Comparison of ENCODE assay signal across 1 cellular context in the genomic region with DNA sequence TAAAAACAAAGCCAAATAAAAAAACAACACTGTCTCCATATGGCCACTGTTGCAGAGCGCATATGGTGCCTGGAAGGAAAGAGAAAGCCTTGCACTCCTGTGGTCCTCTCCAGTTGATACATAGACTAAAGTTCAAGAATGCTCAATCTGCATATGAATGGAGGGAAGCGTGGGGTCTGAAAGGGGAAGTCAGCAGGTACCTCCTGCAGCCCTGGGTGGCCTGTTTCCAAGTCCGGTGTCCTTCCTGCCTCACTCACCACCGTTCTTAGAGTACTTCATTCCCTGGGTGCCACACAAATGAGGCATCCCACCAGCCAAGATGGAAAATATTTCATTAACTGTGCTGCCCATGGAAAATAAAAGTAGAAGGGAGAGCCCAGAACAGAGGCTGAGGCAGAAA.
TF ChIP-seq lines count a peak whose summit lies in the region.

No MANE protein-coding gene starts in this region.

TF ChIP-seq in WTC11, 78 proteins besides CTCF, POLR2A, EP300 and RAD21 (continued from another document and continues in another):
- TF ChIP-seq, protein P1, sequence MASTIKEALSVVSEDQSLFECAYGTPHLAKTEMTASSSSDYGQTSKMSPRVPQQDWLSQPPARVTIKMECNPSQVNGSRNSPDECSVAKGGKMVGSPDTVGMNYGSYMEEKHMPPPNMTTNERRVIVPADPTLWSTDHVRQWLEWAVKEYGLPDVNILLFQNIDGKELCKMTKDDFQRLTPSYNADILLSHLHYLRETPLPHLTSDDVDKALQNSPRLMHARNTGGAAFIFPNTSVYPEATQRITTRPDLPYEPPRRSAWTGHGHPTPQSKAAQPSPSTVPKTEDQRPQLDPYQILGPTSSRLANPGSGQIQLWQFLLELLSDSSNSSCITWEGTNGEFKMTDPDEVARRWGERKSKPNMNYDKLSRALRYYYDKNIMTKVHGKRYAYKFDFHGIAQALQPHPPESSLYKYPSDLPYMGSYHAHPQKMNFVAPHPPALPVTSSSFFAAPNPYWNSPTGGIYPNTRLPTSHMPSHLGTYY (CRISPR knock-in tag; IDR thresholded peaks at IDR 0.05): no peak
- TF ChIP-seq, protein P2, sequence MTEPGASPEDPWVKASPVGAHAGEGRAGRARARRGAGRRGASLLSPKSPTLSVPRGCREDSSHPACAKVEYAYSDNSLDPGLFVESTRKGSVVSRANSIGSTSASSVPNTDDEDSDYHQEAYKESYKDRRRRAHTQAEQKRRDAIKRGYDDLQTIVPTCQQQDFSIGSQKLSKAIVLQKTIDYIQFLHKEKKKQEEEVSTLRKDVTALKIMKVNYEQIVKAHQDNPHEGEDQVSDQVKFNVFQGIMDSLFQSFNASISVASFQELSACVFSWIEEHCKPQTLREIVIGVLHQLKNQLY (CRISPR knock-in tag; IDR thresholded peaks at IDR 0.05): no peak
- TF ChIP-seq MXD4 (CRISPR knock-in tag; IDR thresholded peaks at IDR 0.05; ENCODE audit: borderline replicate concordance) (no peak), ZNF219 (CRISPR knock-in tag; IDR thresholded peaks at IDR 0.05; ENCODE audit: borderline replicate concordance) (no peak), CBFB (CRISPR knock-in tag; IDR thresholded peaks at IDR 0.05; ENCODE audit: low read depth) (0 out of 2 replicates have a peak, but pooled peaks have one; percentile 52), NR3C1 (CRISPR knock-in tag; conservative IDR thresholded peaks at IDR 0.05; ENCODE audit: low read depth) (no peak), ETV6 (CRISPR knock-in tag; IDR thresholded peaks at IDR 0.05) (peak; percentile 54; the same call in 1 of the 2 replicates), TEAD4 (CRISPR knock-in tag; IDR thresholded peaks at IDR 0.05) (no peak), SMAD3 (CRISPR knock-in tag; IDR thresholded peaks at IDR 0.05; ENCODE audit: borderline replicate concordance) (no peak), ATF1 (CRISPR knock-in tag; IDR thresholded peaks at IDR 0.05) (no peak), NFE2L1 (CRISPR knock-in tag; IDR thresholded peaks at IDR 0.05) (peak; percentile 68), ZNF317 (CRISPR knock-in tag; IDR thresholded peaks at IDR 0.05; ENCODE audit: borderline replicate concordance, low read depth) (no peak), GTF2I (CRISPR knock-in tag; conservative IDR thresholded peaks at IDR 0.05) (no peak), ZNF671 (CRISPR knock-in tag; IDR thresholded peaks at IDR 0.05) (no peak), CREM (CRISPR knock-in tag; IDR thresholded peaks at IDR 0.05) (no peak), HMGA2 (CRISPR knock-in tag; IDR thresholded peaks at IDR 0.05) (no peak), TCF7 (CRISPR knock-in tag; IDR thresholded peaks at IDR 0.05; ENCODE audit: low read depth) (no peak), GRHL2 (CRISPR knock-in tag; IDR thresholded peaks at IDR 0.05; ENCODE audit: insufficient replicate concordance, severe bottlenecking) (no peak), RELA (CRISPR knock-in tag; IDR thresholded peaks at IDR 0.05; ENCODE audit: borderline replicate concordance) (no peak), SOX15 (CRISPR knock-in tag; IDR thresholded peaks at IDR 0.05) (no peak), EMX1 (CRISPR knock-in tag; IDR thresholded peaks at IDR 0.05) (0 out of 2 replicates have a peak, but pooled peaks have one; percentile 17), FOXK1 (CRISPR knock-in tag; IDR thresholded peaks at IDR 0.05) (no peak; the same call in 1 of the 2 replicates), ELF4 (CRISPR knock-in tag; IDR thresholded peaks at IDR 0.05; ENCODE audit: low read depth) (no peak), JUN (CRISPR knock-in tag; IDR thresholded peaks at IDR 0.05) (no peak), ZNF138 (CRISPR knock-in tag; conservative IDR thresholded peaks at IDR 0.05) (no peak), MYBL2 (CRISPR knock-in tag; IDR thresholded peaks at IDR 0.05) (0 out of 2 replicates have a peak, but pooled peaks have one; percentile 32), ESRRA (CRISPR knock-in tag; IDR thresholded peaks at IDR 0.05; ENCODE audit: borderline replicate concordance) (no peak)
- TF ChIP-seq, protein P3, sequence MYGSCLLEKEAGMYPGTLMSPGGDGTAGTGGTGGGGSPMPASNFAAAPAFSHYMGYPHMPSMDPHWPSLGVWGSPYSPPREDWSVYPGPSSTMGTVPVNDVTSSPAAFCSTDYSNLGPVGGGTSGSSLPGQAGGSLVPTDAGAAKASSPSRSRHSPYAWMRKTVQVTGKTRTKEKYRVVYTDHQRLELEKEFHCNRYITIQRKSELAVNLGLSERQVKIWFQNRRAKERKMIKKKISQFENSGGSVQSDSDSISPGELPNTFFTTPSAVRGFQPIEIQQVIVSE (CRISPR knock-in tag; IDR thresholded peaks at IDR 0.05; ENCODE audit: borderline replicate concordance): no peak
- TF ChIP-seq, protein P4, sequence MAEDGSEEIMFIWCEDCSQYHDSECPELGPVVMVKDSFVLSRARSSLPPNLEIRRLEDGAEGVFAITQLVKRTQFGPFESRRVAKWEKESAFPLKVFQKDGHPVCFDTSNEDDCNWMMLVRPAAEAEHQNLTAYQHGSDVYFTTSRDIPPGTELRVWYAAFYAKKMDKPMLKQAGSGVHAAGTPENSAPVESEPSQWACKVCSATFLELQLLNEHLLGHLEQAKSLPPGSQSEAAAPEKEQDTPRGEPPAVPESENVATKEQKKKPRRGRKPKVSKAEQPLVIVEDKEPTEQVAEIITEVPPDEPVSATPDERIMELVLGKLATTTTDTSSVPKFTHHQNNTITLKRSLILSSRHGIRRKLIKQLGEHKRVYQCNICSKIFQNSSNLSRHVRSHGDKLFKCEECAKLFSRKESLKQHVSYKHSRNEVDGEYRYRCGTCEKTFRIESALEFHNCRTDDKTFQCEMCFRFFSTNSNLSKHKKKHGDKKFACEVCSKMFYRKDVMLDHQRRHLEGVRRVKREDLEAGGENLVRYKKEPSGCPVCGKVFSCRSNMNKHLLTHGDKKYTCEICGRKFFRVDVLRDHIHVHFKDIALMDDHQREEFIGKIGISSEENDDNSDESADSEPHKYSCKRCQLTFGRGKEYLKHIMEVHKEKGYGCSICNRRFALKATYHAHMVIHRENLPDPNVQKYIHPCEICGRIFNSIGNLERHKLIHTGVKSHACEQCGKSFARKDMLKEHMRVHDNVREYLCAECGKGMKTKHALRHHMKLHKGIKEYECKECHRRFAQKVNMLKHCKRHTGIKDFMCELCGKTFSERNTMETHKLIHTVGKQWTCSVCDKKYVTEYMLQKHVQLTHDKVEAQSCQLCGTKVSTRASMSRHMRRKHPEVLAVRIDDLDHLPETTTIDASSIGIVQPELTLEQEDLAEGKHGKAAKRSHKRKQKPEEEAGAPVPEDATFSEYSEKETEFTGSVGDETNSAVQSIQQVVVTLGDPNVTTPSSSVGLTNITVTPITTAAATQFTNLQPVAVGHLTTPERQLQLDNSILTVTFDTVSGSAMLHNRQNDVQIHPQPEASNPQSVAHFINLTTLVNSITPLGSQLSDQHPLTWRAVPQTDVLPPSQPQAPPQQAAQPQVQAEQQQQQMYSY (CRISPR knock-in tag; IDR thresholded peaks at IDR 0.05): no peak
- TF ChIP-seq, protein P5, sequence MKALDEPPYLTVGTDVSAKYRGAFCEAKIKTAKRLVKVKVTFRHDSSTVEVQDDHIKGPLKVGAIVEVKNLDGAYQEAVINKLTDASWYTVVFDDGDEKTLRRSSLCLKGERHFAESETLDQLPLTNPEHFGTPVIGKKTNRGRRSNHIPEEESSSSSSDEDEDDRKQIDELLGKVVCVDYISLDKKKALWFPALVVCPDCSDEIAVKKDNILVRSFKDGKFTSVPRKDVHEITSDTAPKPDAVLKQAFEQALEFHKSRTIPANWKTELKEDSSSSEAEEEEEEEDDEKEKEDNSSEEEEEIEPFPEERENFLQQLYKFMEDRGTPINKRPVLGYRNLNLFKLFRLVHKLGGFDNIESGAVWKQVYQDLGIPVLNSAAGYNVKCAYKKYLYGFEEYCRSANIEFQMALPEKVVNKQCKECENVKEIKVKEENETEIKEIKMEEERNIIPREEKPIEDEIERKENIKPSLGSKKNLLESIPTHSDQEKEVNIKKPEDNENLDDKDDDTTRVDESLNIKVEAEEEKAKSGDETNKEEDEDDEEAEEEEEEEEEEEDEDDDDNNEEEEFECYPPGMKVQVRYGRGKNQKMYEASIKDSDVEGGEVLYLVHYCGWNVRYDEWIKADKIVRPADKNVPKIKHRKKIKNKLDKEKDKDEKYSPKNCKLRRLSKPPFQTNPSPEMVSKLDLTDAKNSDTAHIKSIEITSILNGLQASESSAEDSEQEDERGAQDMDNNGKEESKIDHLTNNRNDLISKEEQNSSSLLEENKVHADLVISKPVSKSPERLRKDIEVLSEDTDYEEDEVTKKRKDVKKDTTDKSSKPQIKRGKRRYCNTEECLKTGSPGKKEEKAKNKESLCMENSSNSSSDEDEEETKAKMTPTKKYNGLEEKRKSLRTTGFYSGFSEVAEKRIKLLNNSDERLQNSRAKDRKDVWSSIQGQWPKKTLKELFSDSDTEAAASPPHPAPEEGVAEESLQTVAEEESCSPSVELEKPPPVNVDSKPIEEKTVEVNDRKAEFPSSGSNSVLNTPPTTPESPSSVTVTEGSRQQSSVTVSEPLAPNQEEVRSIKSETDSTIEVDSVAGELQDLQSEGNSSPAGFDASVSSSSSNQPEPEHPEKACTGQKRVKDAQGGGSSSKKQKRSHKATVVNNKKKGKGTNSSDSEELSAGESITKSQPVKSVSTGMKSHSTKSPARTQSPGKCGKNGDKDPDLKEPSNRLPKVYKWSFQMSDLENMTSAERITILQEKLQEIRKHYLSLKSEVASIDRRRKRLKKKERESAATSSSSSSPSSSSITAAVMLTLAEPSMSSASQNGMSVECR (CRISPR knock-in tag; IDR thresholded peaks at IDR 0.05; ENCODE audit: borderline replicate concordance): peak; percentile 21; the same call in 1 of the 2 replicates
- TF ChIP-seq, protein P6, sequence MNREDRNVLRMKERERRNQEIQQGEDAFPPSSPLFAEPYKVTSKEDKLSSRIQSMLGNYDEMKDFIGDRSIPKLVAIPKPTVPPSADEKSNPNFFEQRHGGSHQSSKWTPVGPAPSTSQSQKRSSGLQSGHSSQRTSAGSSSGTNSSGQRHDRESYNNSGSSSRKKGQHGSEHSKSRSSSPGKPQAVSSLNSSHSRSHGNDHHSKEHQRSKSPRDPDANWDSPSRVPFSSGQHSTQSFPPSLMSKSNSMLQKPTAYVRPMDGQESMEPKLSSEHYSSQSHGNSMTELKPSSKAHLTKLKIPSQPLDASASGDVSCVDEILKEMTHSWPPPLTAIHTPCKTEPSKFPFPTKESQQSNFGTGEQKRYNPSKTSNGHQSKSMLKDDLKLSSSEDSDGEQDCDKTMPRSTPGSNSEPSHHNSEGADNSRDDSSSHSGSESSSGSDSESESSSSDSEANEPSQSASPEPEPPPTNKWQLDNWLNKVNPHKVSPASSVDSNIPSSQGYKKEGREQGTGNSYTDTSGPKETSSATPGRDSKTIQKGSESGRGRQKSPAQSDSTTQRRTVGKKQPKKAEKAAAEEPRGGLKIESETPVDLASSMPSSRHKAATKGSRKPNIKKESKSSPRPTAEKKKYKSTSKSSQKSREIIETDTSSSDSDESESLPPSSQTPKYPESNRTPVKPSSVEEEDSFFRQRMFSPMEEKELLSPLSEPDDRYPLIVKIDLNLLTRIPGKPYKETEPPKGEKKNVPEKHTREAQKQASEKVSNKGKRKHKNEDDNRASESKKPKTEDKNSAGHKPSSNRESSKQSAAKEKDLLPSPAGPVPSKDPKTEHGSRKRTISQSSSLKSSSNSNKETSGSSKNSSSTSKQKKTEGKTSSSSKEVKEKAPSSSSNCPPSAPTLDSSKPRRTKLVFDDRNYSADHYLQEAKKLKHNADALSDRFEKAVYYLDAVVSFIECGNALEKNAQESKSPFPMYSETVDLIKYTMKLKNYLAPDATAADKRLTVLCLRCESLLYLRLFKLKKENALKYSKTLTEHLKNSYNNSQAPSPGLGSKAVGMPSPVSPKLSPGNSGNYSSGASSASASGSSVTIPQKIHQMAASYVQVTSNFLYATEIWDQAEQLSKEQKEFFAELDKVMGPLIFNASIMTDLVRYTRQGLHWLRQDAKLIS (CRISPR knock-in tag; IDR thresholded peaks at IDR 0.05; ENCODE audit: borderline replicate concordance): no peak
- TF ChIP-seq, protein P7, sequence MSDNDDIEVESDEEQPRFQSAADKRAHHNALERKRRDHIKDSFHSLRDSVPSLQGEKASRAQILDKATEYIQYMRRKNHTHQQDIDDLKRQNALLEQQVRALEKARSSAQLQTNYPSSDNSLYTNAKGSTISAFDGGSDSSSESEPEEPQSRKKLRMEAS (CRISPR knock-in tag; IDR thresholded peaks at IDR 0.05): peak; percentile 59; the same call in 1 of the 2 replicates
- TF ChIP-seq, protein P8, sequence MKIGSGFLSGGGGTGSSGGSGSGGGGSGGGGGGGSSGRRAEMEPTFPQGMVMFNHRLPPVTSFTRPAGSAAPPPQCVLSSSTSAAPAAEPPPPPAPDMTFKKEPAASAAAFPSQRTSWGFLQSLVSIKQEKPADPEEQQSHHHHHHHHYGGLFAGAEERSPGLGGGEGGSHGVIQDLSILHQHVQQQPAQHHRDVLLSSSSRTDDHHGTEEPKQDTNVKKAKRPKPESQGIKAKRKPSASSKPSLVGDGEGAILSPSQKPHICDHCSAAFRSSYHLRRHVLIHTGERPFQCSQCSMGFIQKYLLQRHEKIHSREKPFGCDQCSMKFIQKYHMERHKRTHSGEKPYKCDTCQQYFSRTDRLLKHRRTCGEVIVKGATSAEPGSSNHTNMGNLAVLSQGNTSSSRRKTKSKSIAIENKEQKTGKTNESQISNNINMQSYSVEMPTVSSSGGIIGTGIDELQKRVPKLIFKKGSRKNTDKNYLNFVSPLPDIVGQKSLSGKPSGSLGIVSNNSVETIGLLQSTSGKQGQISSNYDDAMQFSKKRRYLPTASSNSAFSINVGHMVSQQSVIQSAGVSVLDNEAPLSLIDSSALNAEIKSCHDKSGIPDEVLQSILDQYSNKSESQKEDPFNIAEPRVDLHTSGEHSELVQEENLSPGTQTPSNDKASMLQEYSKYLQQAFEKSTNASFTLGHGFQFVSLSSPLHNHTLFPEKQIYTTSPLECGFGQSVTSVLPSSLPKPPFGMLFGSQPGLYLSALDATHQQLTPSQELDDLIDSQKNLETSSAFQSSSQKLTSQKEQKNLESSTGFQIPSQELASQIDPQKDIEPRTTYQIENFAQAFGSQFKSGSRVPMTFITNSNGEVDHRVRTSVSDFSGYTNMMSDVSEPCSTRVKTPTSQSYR (CRISPR knock-in tag; IDR thresholded peaks at IDR 0.05): no peak
- TF ChIP-seq, protein P9, sequence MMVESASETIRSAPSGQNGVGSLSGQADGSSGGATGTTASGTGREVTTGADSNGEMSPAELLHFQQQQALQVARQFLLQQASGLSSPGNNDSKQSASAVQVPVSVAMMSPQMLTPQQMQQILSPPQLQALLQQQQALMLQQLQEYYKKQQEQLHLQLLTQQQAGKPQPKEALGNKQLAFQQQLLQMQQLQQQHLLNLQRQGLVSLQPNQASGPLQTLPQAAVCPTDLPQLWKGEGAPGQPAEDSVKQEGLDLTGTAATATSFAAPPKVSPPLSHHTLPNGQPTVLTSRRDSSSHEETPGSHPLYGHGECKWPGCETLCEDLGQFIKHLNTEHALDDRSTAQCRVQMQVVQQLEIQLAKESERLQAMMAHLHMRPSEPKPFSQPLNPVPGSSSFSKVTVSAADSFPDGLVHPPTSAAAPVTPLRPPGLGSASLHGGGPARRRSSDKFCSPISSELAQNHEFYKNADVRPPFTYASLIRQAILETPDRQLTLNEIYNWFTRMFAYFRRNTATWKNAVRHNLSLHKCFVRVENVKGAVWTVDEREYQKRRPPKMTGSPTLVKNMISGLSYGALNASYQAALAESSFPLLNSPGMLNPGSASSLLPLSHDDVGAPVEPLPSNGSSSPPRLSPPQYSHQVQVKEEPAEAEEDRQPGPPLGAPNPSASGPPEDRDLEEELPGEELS (CRISPR knock-in tag; IDR thresholded peaks at IDR 0.05): peak; percentile 92; the same call in 1 of the 2 replicates
- TF ChIP-seq, protein P10, sequence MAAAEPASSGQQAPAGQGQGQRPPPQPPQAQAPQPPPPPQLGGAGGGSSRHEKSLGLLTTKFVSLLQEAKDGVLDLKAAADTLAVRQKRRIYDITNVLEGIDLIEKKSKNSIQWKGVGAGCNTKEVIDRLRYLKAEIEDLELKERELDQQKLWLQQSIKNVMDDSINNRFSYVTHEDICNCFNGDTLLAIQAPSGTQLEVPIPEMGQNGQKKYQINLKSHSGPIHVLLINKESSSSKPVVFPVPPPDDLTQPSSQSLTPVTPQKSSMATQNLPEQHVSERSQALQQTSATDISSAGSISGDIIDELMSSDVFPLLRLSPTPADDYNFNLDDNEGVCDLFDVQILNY (CRISPR knock-in tag; IDR thresholded peaks at IDR 0.05): no peak
